ENCODE assay signal across 16 cellular contexts in the genomic region with DNA sequence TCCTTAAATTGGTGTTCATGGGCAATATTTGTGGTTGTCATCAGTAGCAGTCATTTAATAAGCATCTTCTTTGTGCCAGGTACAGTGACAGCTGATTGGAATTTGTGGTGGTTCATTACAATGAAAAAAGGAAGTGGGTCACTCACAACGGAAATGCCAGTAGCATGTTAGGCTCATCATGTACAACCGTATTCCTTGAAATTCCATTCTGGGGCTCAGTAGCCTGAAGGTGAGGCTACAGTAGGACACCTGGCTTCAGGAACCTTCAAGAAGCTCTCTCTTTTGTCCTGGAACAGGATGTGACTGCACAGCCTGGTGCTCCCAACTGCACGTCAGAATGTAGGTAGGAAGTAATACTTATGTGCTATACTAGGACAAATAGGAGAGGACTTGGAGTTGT.
DNase-seq lines count a peak whose midpoint lies in the region; TF ChIP-seq lines count a peak whose summit lies in the region.
"Had no signal": no experiment of that assay in that cellular context is flagged by ENCODE, and none has a peak within 500 bp of the region (broad histone marks: within the 10 kb centered on the region; RNA-seq: fewer than 3 reads in every experiment).

No MANE protein-coding gene starts in this region.

- H3K9ac ChIP-seq in mammary epithelial cell (ENCODE audit: insufficient read depth, low read length) = no peak overlapping the region

- H3K27me3 ChIP-seq in mammary epithelial cell (ENCODE audit: insufficient read depth, low read length) (no peaks in the 10 kb centered on the region), breast epithelium (no peaks in the 10 kb centered on the region), brain microvascular endothelial cell (replicated peaks) (no peaks in the 10 kb centered on the region)

- POLR2A ChIA-PET in RWPE1 (lab: Yijun Ruan, JAX; ENCODE audit: low non-redundant PET) = no interaction called here

- H4K20me1 ChIP-seq in mammary epithelial cell (ENCODE audit: insufficient read depth, low read length) = no peaks in the 10 kb centered on the region

- H3K9me3 ChIP-seq in mammary epithelial cell (replicated peaks; ENCODE audit: insufficient read depth, low read length) (no peaks in the 10 kb centered on the region), breast epithelium (no peaks in the 10 kb centered on the region)

- H3K4me1 ChIP-seq in mammary epithelial cell (ENCODE audit: insufficient read depth, low read length) (peaks cover 37% of the 10 kb centered on the region), breast epithelium (no peaks in the 10 kb centered on the region)

- TF ChIP-seq CTCF in mammary epithelial cell (conservative IDR thresholded peaks at IDR 0.05 in 1 of 2, IDR thresholded peaks at IDR 0.05 in 1 of 2; ENCODE audit: extremely low read depth in 1 of 2, insufficient read depth in 1 of 2, low read depth in 1 of 2, low read length in 2 of 2) = no peak
- TF ChIP-seq CTCF in breast epithelium (IDR thresholded peaks at IDR 0.05) = no peak
- TF ChIP-seq CTCF in RWPE1 (conservative IDR thresholded peaks at IDR 0.05; ENCODE audit: low read depth) = no peak
- TF ChIP-seq CTCF in brain microvascular endothelial cell (IDR thresholded peaks at IDR 0.05; ENCODE audit: low read depth, low read length, missing control alignments) = no peak

- no peak overlapping the region for H3K4me3 ChIP-seq in mammary epithelial cell (replicated peaks in 1 of 3; ENCODE audit: insufficient read depth in 1 of 3, low read depth in 2 of 3, low read length in 3 of 3)
- no peak overlapping the region for H3K4me3 ChIP-seq in breast epithelium
- no peak overlapping the region for H3K4me3 ChIP-seq in brain microvascular endothelial cell (ENCODE audit: low read depth, low read length)

- DNase-seq in mammary epithelial cell = peak; percentile 32
- DNase-seq in breast epithelium (ENCODE audit: low spot score in 2 of 2) = no peak
- peak; percentile 41 for DNase-seq in RWPE1 (ENCODE audit: low spot score)
- no peak for DNase-seq in epithelial cell of prostate (ENCODE audit: low read depth, low spot score)
- DNase-seq in EL = no peak
- DNase-seq in brain microvascular endothelial cell = no peak
- DNase-seq in AG08396 (ENCODE audit: low spot score) = no peak
- DNase-seq: DMS79 treated with DMSO at 0.1 percent for 48 hours, H7, KBM-7, NCI-H1694, NCI-H2081, NCI-H2171, NCI-H524 treated with DMSO at 0.1 percent for 48 hours, NCI-H82, SHP77 had no signal

- H3K27ac ChIP-seq in mammary epithelial cell (ENCODE audit: insufficient read depth, low read depth, low read length) (peak overlapping the region; percentile 81), breast epithelium (no peak overlapping the region), RWPE1 (no peak overlapping the region), epithelial cell of prostate (peak overlapping the region; percentile 79), brain microvascular endothelial cell (no peak overlapping the region)

- TF ChIP-seq POLR2A in breast epithelium (IDR thresholded peaks at IDR 0.05) = no peak

- peaks cover 2% of the 10 kb centered on the region for H3K79me2 ChIP-seq in mammary epithelial cell (ENCODE audit: insufficient read depth, low read length)

- intact Hi-C loops in mammary epithelial cell (cut with micrococcal nuclease) = no loop called here
- intact Hi-C loops in breast epithelium (cut with DNase I; ENCODE audit: low total_unique reads) = no loop called here

- no peak overlapping the region for H2AFZ ChIP-seq in mammary epithelial cell (ENCODE audit: low read depth, low read length)

- 0% methylated on average over 3 of the region's 3 CpGs for WGBS in mammary epithelial cell (ENCODE audit: low coverage, missing lambda C conversion rate)

- H3K4me2 ChIP-seq in mammary epithelial cell (ENCODE audit: insufficient read depth, low read depth, low read length) = no peak overlapping the region

- BruUV-seq in mammary epithelial cell (replicated peaks; lab: Mats Ljungman, UMichigan) = no TSS peak

- CTCF ChIA-PET in mammary epithelial cell (lab: Charles Lee; ENCODE audit: low non-redundant PET) (no interaction called here), RWPE1 (lab: Yijun Ruan, JAX) (no interaction called here)

- in situ Hi-C loops in mammary epithelial cell (cut with MboI; ENCODE audit: low sequenced_read_pairs in 2 of 2) (no loop called here), brain microvascular endothelial cell (cut with HindIII; ENCODE audit: low pct_ligation_motif_present, low sequenced_read_pairs) (no loop called here)

- H3K36me3 ChIP-seq in mammary epithelial cell (ENCODE audit: insufficient read depth, low read length) (no peaks in the 10 kb centered on the region), breast epithelium (no peaks in the 10 kb centered on the region), brain microvascular endothelial cell (replicated peaks) (peaks cover 2% of the 10 kb centered on the region)

- dilution Hi-C loops in mammary epithelial cell (cut with HindIII; ENCODE audit: low sequenced_read_pairs) = no loop called here

Comparison
In these comparisons a context has a peak if more than half of its experiments do, and no peak if none do; other contexts are left out.
1. DNase-seq: peak in mammary epithelial cell (single experiment) and RWPE1 (single experiment); none in breast epithelium (0 of 2), epithelial cell of prostate (single experiment), EL (single experiment), brain microvascular endothelial cell (single experiment) and AG08396 (single experiment).
2. H3K27ac ChIP-seq: peak in mammary epithelial cell (single experiment) and epithelial cell of prostate (single experiment); none in breast epithelium (0 of 2), RWPE1 (single experiment) and brain microvascular endothelial cell (single experiment).